22 cellular contexts compared by ENCODE assay signal in genomic region chr1:33078030-33078591, GRCh38. TPM values are rescaled to one million over a fixed set of nuclear protein-coding genes. Genes with fewer than 3 reads are reported as not detected.
DNase-seq lines count a peak whose midpoint lies in the region; TF ChIP-seq lines count a peak whose summit lies in the region.
"Had no signal": no experiment of that assay in that cellular context is flagged by ENCODE, and none has a peak within 500 bp of the region (broad histone marks: within the 10 kb centered on the region; RNA-seq: fewer than 3 reads in every experiment).

No MANE protein-coding gene starts in this region.

- H3K4me1 Mint-ChIP-seq in osteocyte (ENCODE audit: unreplicated experiment): peaks cover 23% of the 10 kb centered on the region

- DNase-seq in astrocyte of the hippocampus (ENCODE audit: low read depth, low spot score) (peak; percentile 40), medulla oblongata (ENCODE audit: extremely low spot score) (peak; percentile 39), NCI-H2171 treated with DMSO at 0.1 percent for 48 hours (lab: John Stamatoyannopoulos, UW) (no peak), osteocyte (ENCODE audit: extremely low spot score, unreplicated experiment) (no peak)
- DNase-seq in activated T-cell treated with anti-CD3 and anti-CD28 coated beads, Interleukin-2, amount 50 U/mL, for 48 hours: no peak
- DNase-seq: AML-193; CD4-positive, alpha-beta memory T cell; COR-L47; DMS79; HCEC 1CT; Karpas-422; NCI-H1092; NCI-H1417 treated with DMSO at 0.1 percent for 48 hours; NCI-H187 treated with DMSO at 0.1 percent for 48 hours; NCI-H524 treated with DMSO at 0.1 percent for 48 hours; NCI-H774; SIG-M5 had no signal

- H3K9me3 Mint-ChIP-seq in osteocyte (ENCODE audit: unreplicated experiment): no peaks in the 10 kb centered on the region
- H3K9me3 Mint-ChIP-seq: CD4-positive, alpha-beta memory T cell had no signal

- H3K4me3 Mint-ChIP-seq in osteocyte (ENCODE audit: unreplicated experiment): no peak overlapping the region
- H3K4me3 Mint-ChIP-seq: CD4-positive, alpha-beta memory T cell had no signal

- H3K27me3 Mint-ChIP-seq in osteocyte (ENCODE audit: unreplicated experiment): no peaks in the 10 kb centered on the region
- H3K27me3 Mint-ChIP-seq: CD4-positive, alpha-beta memory T cell had no signal

- H3K36me3 Mint-ChIP-seq in osteocyte (ENCODE audit: unreplicated experiment): no peaks in the 10 kb centered on the region

- H3K27ac ChIP-seq in cingulate gyrus (ENCODE audit: low read depth, low read length): peak overlapping the region; percentile 6
- H3K27ac ChIP-seq in temporal lobe (ENCODE audit: low read depth, low read length): peak overlapping the region; percentile 50
- H3K27ac ChIP-seq: A549; BLaER1 treated with 17β-estradiol and CSF1 and Interleukin-3, amounts not matched to agents 10 nM and 100 nM; SK-N-MC had no signal

- TF ChIP-seq CTCF in osteocyte (IDR thresholded peaks at IDR 0.05): no peak

- no peak overlapping the region for H3K27ac Mint-ChIP-seq in osteocyte (ENCODE audit: unreplicated experiment)

RNA-seq across cellular contexts. Expression of gene AZIN2, which starts 2.8 kb away (rescaled TPM):
- total RNA-seq in temporal lobe: 17.7 TPM
- total RNA-seq in osteocyte: 8.0 and 10.4 TPM in 2 replicates

RNA-seq across cellular contexts. Expression of gene AK2, which starts 41.4 kb away (rescaled TPM):
- total RNA-seq in temporal lobe: 27.8 TPM
- total RNA-seq in osteocyte: 93.0 and 94.6 TPM in 2 replicates

Comparison
In these comparisons a context has a peak if more than half of its experiments do, and no peak if none do; other contexts are left out.
1. DNase-seq: peak in astrocyte of the hippocampus (single experiment) and medulla oblongata (single experiment); none in NCI-H2171 treated with DMSO at 0.1 percent for 48 hours (single experiment), activated T-cell treated with anti-CD3 and anti-CD28 coated beads, Interleukin-2, amount 50 U/mL, for 48 hours (0 of 2) and osteocyte (single experiment).